8 cellular contexts compared by ENCODE assay signal in the genomic region with DNA sequence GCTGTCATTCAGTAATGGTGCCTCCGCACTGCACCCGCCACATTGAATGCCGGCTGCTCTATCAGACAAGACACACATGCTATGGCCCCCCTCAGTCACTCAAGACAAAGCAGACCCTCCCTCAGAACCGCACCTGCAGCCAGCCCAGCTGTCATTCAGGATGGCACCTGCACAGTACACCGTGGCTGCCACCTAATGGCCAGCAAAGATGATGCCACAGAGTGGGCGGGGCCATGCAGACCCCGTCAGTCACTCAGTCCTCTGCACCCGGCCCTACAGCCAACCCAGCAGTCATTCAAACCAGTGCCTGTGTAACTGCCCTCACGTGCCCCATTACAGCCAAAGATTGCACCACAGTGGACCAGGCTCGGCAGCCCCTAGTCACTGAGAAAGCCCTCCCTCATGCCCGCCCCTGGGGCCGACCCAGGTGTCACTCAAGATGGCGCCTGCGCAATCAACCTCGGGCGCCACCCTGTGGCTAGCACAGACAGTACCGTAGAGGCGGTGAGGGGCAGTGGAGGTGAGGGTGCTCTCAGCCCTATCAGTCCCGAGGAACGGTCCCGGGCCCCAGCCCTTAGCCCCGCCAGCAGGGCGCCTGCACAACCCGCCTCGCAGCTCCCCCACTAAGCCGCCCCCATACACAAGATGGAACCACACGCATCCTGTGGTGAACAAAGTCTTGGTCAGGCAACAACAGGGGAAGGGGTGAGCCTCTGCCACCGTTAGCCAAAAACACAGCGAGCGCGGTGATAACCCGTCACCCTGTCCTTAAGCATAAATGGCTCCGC. TPM values are rescaled to one million over a fixed set of nuclear protein-coding genes. Genes with fewer than 3 reads are reported as not detected.
DNase-seq lines count a peak whose midpoint lies in the region; ATAC-seq and TF ChIP-seq lines count a peak whose summit lies in the region.

No MANE protein-coding gene starts in this region.

- peak; percentile 35 to 41 for ATAC-seq in stimulated activated naive B cell treated with anti-CD40 and anti-IgM and Interleukin-4, amounts not matched to agents 10 μg/mL and 1 μg/mL and 100 μg/mL, for 72 hours (replicated peaks)
- ATAC-seq in HG03139 (IDR thresholded peaks at IDR 0.05; ENCODE audit: unreplicated experiment) (no peak), HG02763 (IDR thresholded peaks at IDR 0.05; ENCODE audit: unreplicated experiment) (no peak), HG03135 (IDR thresholded peaks at IDR 0.05; ENCODE audit: unreplicated experiment) (no peak)

- in situ Hi-C loops in astrocyte of the cerebellum (cut with HindIII; ENCODE audit: low sequenced_read_pairs) = no loop called here

- DNase-seq in HS-5 (ENCODE audit: low read depth) (peak; percentile 24), astrocyte of the cerebellum (ENCODE audit: low read depth) (no peak), kidney epithelial cell (ENCODE audit: low read depth) (peak; percentile 38), NCI-H1694 treated with DMSO at 0.1 percent for 48 hours (lab: John Stamatoyannopoulos, UW) (no peak)
- peak; percentile 17 for DNase-seq in stimulated activated naive B cell treated with anti-CD40 and anti-IgM and Interleukin-4, amounts not matched to agents 10 μg/mL and 1 μg/mL and 100 μg/mL, for 72 hours

- TF ChIP-seq CTCF in astrocyte of the cerebellum (IDR thresholded peaks at IDR 0.05; ENCODE audit: low read depth, low read length, missing control alignments) = peak; percentile 14
- TF ChIP-seq CTCF in kidney epithelial cell (IDR thresholded peaks at IDR 0.05; ENCODE audit: insufficient read depth, low read length, poor library complexity, severe bottlenecking) = peak; percentile 29

- peaks cover 5% of the 10 kb centered on the region in 2 donors for H3K4me1 Mint-ChIP-seq in stimulated activated naive B cell treated with anti-CD40 and anti-IgM and Interleukin-4, amounts not matched to agents 10 μg/mL and 1 μg/mL and 100 μg/mL, for 72 hours

- peaks cover 17 to 18% of the 10 kb centered on the region in 2 donors for H3K36me3 Mint-ChIP-seq in stimulated activated naive B cell treated with anti-CD40 and anti-IgM and Interleukin-4, amounts not matched to agents 10 μg/mL and 1 μg/mL and 100 μg/mL, for 72 hours

- H3K4me3 Mint-ChIP-seq in stimulated activated naive B cell treated with anti-CD40 and anti-IgM and Interleukin-4, amounts not matched to agents 10 μg/mL and 1 μg/mL and 100 μg/mL, for 72 hours = peak overlapping the region; percentile 71 to 76

- H3K4me3 ChIP-seq in astrocyte of the cerebellum (ENCODE audit: low read depth, low read length) (peak overlapping the region; percentile 41), kidney epithelial cell (ENCODE audit: low read depth, low read length) (peak overlapping the region; percentile 42)

- peaks cover 8% of the 10 kb centered on the region for H3K27me3 ChIP-seq in kidney epithelial cell (ENCODE audit: control insufficient read depth, insufficient read depth, low read length)

- peaks cover 21 to 29% of the 10 kb centered on the region in 2 donors for H3K27me3 Mint-ChIP-seq in stimulated activated naive B cell treated with anti-CD40 and anti-IgM and Interleukin-4, amounts not matched to agents 10 μg/mL and 1 μg/mL and 100 μg/mL, for 72 hours

- H3K9me3 Mint-ChIP-seq in stimulated activated naive B cell treated with anti-CD40 and anti-IgM and Interleukin-4, amounts not matched to agents 10 μg/mL and 1 μg/mL and 100 μg/mL, for 72 hours = peaks cover 17 to 27% of the 10 kb centered on the region in 2 donors

- no peaks in the 10 kb centered on the region for H3K36me3 ChIP-seq in kidney epithelial cell (ENCODE audit: control insufficient read depth, insufficient read depth, low read length)

- H3K27ac Mint-ChIP-seq in stimulated activated naive B cell treated with anti-CD40 and anti-IgM and Interleukin-4, amounts not matched to agents 10 μg/mL and 1 μg/mL and 100 μg/mL, for 72 hours = peak overlapping the region; percentile 60

RNA-seq across cellular contexts. Expression of a gene that starts 2.4 kb away (rescaled TPM):
- total RNA-seq in kidney epithelial cell = 2.1 and 2.6 TPM in 2 replicates

RNA-seq across cellular contexts. Expression of a gene that starts 2.4 kb away (rescaled TPM):
- 0.07 TPM in 1 of 2 replicates, not detected in the other for total RNA-seq in kidney epithelial cell

Comparison
In these comparisons a context has a peak if more than half of its experiments do, and no peak if none do; other contexts are left out.
1. DNase-seq: peak in HS-5 (single experiment), kidney epithelial cell (single experiment) and stimulated activated naive B cell treated with anti-CD40 and anti-IgM and Interleukin-4, amounts not matched to agents 10 μg/mL and 1 μg/mL and 100 μg/mL, for 72 hours (single experiment); none in astrocyte of the cerebellum (single experiment) and NCI-H1694 treated with DMSO at 0.1 percent for 48 hours (single experiment).
2. ATAC-seq: peak in stimulated activated naive B cell treated with anti-CD40 and anti-IgM and Interleukin-4, amounts not matched to agents 10 μg/mL and 1 μg/mL and 100 μg/mL, for 72 hours (2 of 2); none in HG03139 (single experiment), HG02763 (single experiment) and HG03135 (single experiment).